Comparison of ENCODE assay signal across 9 cellular contexts in the genomic region with DNA sequence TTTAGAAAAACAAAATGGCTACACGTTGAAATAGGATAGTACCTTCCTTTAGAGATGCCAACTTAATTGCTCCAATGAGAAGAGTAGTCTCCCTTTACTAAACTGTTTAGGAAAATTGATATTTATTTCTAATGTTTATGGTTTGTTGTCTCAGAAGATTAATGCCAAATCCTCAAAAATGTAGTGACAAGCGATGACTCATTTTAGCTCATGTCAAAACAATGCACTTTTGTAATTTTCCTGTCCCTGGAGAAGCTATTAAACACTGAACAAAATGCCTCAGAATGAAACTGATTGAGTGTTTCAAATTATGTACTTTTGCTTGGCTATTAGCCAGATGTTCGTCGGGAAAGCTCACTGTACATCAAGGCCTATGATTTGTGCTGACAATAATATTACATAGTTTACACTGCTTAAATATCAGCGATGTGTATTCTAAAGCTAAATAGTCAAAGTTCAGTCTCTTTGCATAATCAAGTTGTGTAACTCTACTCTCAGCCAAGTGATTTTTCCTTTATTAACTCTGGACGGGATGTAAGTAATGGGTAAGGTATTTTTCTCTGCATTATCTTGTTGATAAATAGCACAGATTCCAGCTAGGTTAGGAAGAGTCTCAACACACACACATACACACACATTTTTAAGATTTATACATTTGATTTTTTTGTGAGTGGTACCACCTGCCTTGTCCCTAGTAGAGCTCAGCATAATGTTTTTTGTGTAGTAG.
DNase-seq lines count a peak whose midpoint lies in the region; ATAC-seq and TF ChIP-seq lines count a peak whose summit lies in the region.
"Had no signal": no experiment of that assay in that cellular context is flagged by ENCODE, and none has a peak within 500 bp of the region (broad histone marks: within the 10 kb centered on the region; RNA-seq: fewer than 3 reads in every experiment).

No MANE protein-coding gene starts in this region.

- no peaks in the 10 kb centered on the region for H3K4me1 Mint-ChIP-seq in CD8-positive, alpha-beta memory T cell

- H3K4me1 ChIP-seq in mammary epithelial cell (ENCODE audit: insufficient read depth, low read length), result peaks cover 34% of the 10 kb centered on the region
- H3K4me1 ChIP-seq in CD8-positive, alpha-beta memory T cell (ENCODE audit: insufficient read depth, low read length), result no peaks in the 10 kb centered on the region

- WGBS in mammary epithelial cell (ENCODE audit: low coverage, missing lambda C conversion rate), result 0% methylated on average over 6 of the region's 6 CpGs

- no peak for ATAC-seq in GM18907 (IDR thresholded peaks at IDR 0.05; ENCODE audit: unreplicated experiment)

- H3K79me2 ChIP-seq in mammary epithelial cell (ENCODE audit: insufficient read depth, low read length), result peaks cover 31% of the 10 kb centered on the region

- H3K4me3 ChIP-seq in MG63 (no peak overlapping the region), mammary epithelial cell (replicated peaks in 1 of 3; ENCODE audit: insufficient read depth in 1 of 3, low read depth in 2 of 3, low read length in 3 of 3) (peak overlapping the region in 1 of 3 experiments; percentile 6)
- H3K4me3 ChIP-seq in CD8-positive, alpha-beta memory T cell (ENCODE audit: low read length), result no peak overlapping the region

- intact Hi-C loops in mammary epithelial cell (cut with micrococcal nuclease), result loop anchor here (5.0 kb wide), 2 partner anchors 39 to 141 kb away; no protein-coding TSS in a partner anchor

- H3K9me3 Mint-ChIP-seq in CD8-positive, alpha-beta memory T cell, result no peaks in the 10 kb centered on the region

- H3K36me3 ChIP-seq in MG63 (no peaks in the 10 kb centered on the region), mammary epithelial cell (ENCODE audit: insufficient read depth, low read length) (no peaks in the 10 kb centered on the region)
- no peaks in the 10 kb centered on the region for H3K36me3 ChIP-seq in CD8-positive, alpha-beta memory T cell (ENCODE audit: insufficient read depth, low read length)

- peaks cover 0 to 5% (median 0%) of the 10 kb centered on the region in 3 donors for H3K36me3 Mint-ChIP-seq in CD8-positive, alpha-beta memory T cell

- BruUV-seq in mammary epithelial cell (replicated peaks; lab: Mats Ljungman, UMichigan), result no TSS peak

- DNase-seq in AML-193 (lab: John Stamatoyannopoulos, UW) (peak; percentile 21 to 35), MG63 (peak; percentile 36), mammary epithelial cell (peak; percentile 94), lung microvascular endothelial cell (ENCODE audit: low read depth in 2 of 2) (peak; percentile 78 to 93), NCI-H187 (lab: John Stamatoyannopoulos, UW) (no peak), T-helper 1 cell (no peak)
- no peak for DNase-seq in CD8-positive, alpha-beta memory T cell
- DNase-seq: NCI-H187 treated with DMSO at 0.1 percent for 48 hours had no signal

- TF ChIP-seq CTCF in mammary epithelial cell (conservative IDR thresholded peaks at IDR 0.05 in 1 of 2, IDR thresholded peaks at IDR 0.05 in 1 of 2; ENCODE audit: extremely low read depth in 1 of 2, insufficient read depth in 1 of 2, low read depth in 1 of 2, low read length in 2 of 2), result no peak

- CTCF ChIA-PET in mammary epithelial cell (lab: Charles Lee; ENCODE audit: low non-redundant PET), result interaction anchor here (0.6 kb wide), 1 partner anchor 58 kb away, joined by 3 read pairs; no protein-coding TSS in a partner anchor
- CTCF ChIA-PET in CD8-positive, alpha-beta memory T cell (lab: Charles Lee), result no interaction called here

- peak overlapping the region; percentile 78 for H3K9ac ChIP-seq in mammary epithelial cell (ENCODE audit: insufficient read depth, low read length)

- H3K4me2 ChIP-seq in mammary epithelial cell (ENCODE audit: insufficient read depth, low read depth, low read length), result peak overlapping the region; percentile 72

- no peaks in the 10 kb centered on the region for H4K20me1 ChIP-seq in mammary epithelial cell (ENCODE audit: insufficient read depth, low read length)

- POLR2A ChIA-PET in CD8-positive, alpha-beta memory T cell (lab: Charles Lee), result no interaction called here

- no peaks in the 10 kb centered on the region for H3K27me3 ChIP-seq in MG63
- H3K27me3 ChIP-seq in mammary epithelial cell (ENCODE audit: insufficient read depth, low read length), result no peaks in the 10 kb centered on the region
- no peaks in the 10 kb centered on the region for H3K27me3 ChIP-seq in CD8-positive, alpha-beta memory T cell (ENCODE audit: insufficient read depth, low read length, poor library complexity, severe bottlenecking)

- no peak overlapping the region for H3K4me3 Mint-ChIP-seq in CD8-positive, alpha-beta memory T cell

- H3K9me3 ChIP-seq in MG63 (no peaks in the 10 kb centered on the region), mammary epithelial cell (replicated peaks; ENCODE audit: insufficient read depth, low read length) (no peaks in the 10 kb centered on the region)
- H3K9me3 ChIP-seq in CD8-positive, alpha-beta memory T cell (ENCODE audit: low read length), result no peaks in the 10 kb centered on the region

- in situ Hi-C loops in mammary epithelial cell (cut with MboI; ENCODE audit: low sequenced_read_pairs in 2 of 2), result no loop called here

- peak overlapping the region; percentile 99 for H3K27ac ChIP-seq in mammary epithelial cell (ENCODE audit: insufficient read depth, low read depth, low read length)
- no peak overlapping the region for H3K27ac ChIP-seq in CD8-positive, alpha-beta memory T cell (ENCODE audit: low read depth, low read length)

- H3K27me3 Mint-ChIP-seq in CD8-positive, alpha-beta memory T cell, result no peaks in the 10 kb centered on the region

- H2AFZ ChIP-seq in mammary epithelial cell (ENCODE audit: low read depth, low read length), result no peak overlapping the region

- dilution Hi-C loops in mammary epithelial cell (cut with HindIII; ENCODE audit: low sequenced_read_pairs), result no loop called here

- no peak overlapping the region for H3K27ac Mint-ChIP-seq in CD8-positive, alpha-beta memory T cell

Comparison
In these comparisons a context has a peak if more than half of its experiments do, and no peak if none do; other contexts are left out.
1. DNase-seq: peak in AML-193 (2 of 2), MG63 (single experiment), mammary epithelial cell (single experiment) and lung microvascular endothelial cell (2 of 2); none in NCI-H187 (0 of 2), CD8-positive, alpha-beta memory T cell (0 of 5) and T-helper 1 cell (0 of 5).